8 cellular contexts compared by ENCODE assay signal in the genomic region with DNA sequence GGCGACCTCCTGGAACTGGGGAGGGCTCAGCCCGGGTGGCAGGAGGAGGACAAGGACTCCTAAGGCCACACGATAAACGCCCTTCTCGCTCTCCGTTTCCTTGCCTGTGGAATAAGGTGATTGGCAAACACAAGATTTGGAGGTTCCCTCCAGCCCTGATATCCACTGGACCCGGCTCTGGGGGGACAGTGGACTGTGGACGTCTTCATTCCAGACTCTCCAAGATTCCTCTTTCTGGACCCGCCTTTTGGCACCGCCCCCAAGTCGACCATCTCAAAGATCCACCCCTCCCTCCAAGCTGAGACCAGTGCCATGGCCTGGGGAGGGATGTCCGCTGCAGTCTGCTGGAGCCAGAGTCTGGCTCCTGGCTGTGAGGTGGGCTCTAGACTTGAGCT. TPM values are rescaled to one million over a fixed set of nuclear protein-coding genes. Genes with fewer than 3 reads are reported as not detected.
DNase-seq lines count a peak whose midpoint lies in the region; ATAC-seq and TF ChIP-seq lines count a peak whose summit lies in the region.

No MANE protein-coding gene starts in this region.

- no peaks in the 10 kb centered on the region for H3K36me3 ChIP-seq in HAP-1 (replicated peaks)
- H3K36me3 ChIP-seq in adrenal gland (replicated peaks in 1 of 2) = peaks cover 0 to 6% of the 10 kb centered on the region in 2 donors
- peaks cover 2% of the 10 kb centered on the region for H3K36me3 ChIP-seq in iPS-15b (ENCODE audit: control insufficient read depth, insufficient read depth, low read length)
- no peaks in the 10 kb centered on the region for H3K36me3 ChIP-seq in smooth muscle cell (ENCODE audit: low read depth)

- H3K4me2 ChIP-seq in smooth muscle cell = peak overlapping the region; percentile 88

- TF ChIP-seq POLR2A in adrenal gland (IDR thresholded peaks at IDR 0.05) = no peak

- H3F3A ChIP-seq in smooth muscle cell (ENCODE audit: low read depth) = no peaks in the 10 kb centered on the region

- peak overlapping the region; percentile 61 for H3K9ac ChIP-seq in iPS-15b (ENCODE audit: low read depth, low read length)
- H3K9ac ChIP-seq in smooth muscle cell (ENCODE audit: low read depth) = peak overlapping the region; percentile 27

- ATAC-seq in HG03442 (IDR thresholded peaks at IDR 0.05; ENCODE audit: unreplicated experiment) (no peak), HG02642 (IDR thresholded peaks at IDR 0.05; ENCODE audit: poor library complexity, unreplicated experiment) (no peak)

- intact Hi-C loops in adrenal gland (cut with DNase I) = no loop called here

- peaks cover 8% of the 10 kb centered on the region for H3K4me1 ChIP-seq in HAP-1
- peaks cover 0 to 13% of the 10 kb centered on the region in 2 donors for H3K4me1 ChIP-seq in adrenal gland (replicated peaks in 1 of 2)
- H3K4me1 ChIP-seq in iPS-15b (ENCODE audit: control insufficient read depth, insufficient read depth, low read length) = no peaks in the 10 kb centered on the region
- peaks cover 5% of the 10 kb centered on the region for H3K4me1 ChIP-seq in smooth muscle cell (ENCODE audit: low read depth)

- in situ Hi-C loops in HAP-1 (cut with MboI; ENCODE audit: low sequenced_read_pairs) = no loop called here

- peak; percentile 41 for DNase-seq in AG08395 (ENCODE audit: low spot score)
- peak in 1 of 2 experiments; percentile 66 for DNase-seq in HAP-1 (ENCODE audit: low spot score in 2 of 2)
- DNase-seq in adrenal gland = peak in 6 of 7 donors; percentile 26 to 71 (median 38)
- DNase-seq in smooth muscle cell (lab: John Stamatoyannopoulos, UW; ENCODE audit: unreplicated experiment) = no peak
- DNase-seq in effector CD4-positive, alpha-beta T cell = no peak

- H3K79me2 ChIP-seq in smooth muscle cell (ENCODE audit: low read depth) = no peaks in the 10 kb centered on the region

- H2AFZ ChIP-seq in smooth muscle cell (ENCODE audit: low read depth) = peak overlapping the region; percentile 20

- H4K20me1 ChIP-seq in smooth muscle cell (ENCODE audit: low read depth) = peaks cover 10% of the 10 kb centered on the region

- H3K9me3 ChIP-seq in HAP-1 (no peaks in the 10 kb centered on the region), adrenal gland (replicated peaks in 1 of 3) (no peaks in the 10 kb centered on the region), iPS-15b (ENCODE audit: control insufficient read depth, insufficient read depth, low read length) (no peaks in the 10 kb centered on the region), smooth muscle cell (replicated peaks; ENCODE audit: low read depth) (no peaks in the 10 kb centered on the region)

- TF ChIP-seq CTCF in adrenal gland (IDR thresholded peaks at IDR 0.05) (no peak), smooth muscle cell (IDR thresholded peaks at IDR 0.05; ENCODE audit: borderline replicate concordance, insufficient read depth, poor library complexity, severe bottlenecking) (no peak)

- H3K27ac ChIP-seq in adrenal gland = peak overlapping the region in 2 of 5 donors; percentile 43 to 49
- H3K27ac ChIP-seq in smooth muscle cell (ENCODE audit: low read depth) = no peak overlapping the region

- H3K27me3 ChIP-seq in HAP-1 (ENCODE audit: low read depth) = no peaks in the 10 kb centered on the region
- no peaks in the 10 kb centered on the region for H3K27me3 ChIP-seq in adrenal gland
- H3K27me3 ChIP-seq in iPS-15b (ENCODE audit: control insufficient read depth, insufficient read depth, low read length) = peaks cover 12% of the 10 kb centered on the region
- H3K27me3 ChIP-seq in smooth muscle cell (ENCODE audit: low read depth) = no peaks in the 10 kb centered on the region

- H3K4me3 ChIP-seq in HAP-1 (peak overlapping the region; percentile 49), adrenal gland (peak overlapping the region in 3 of 4 donors; percentile 32 to 77 (median 40)), iPS-15b (ENCODE audit: low read depth, low read length) (peak overlapping the region; percentile 84), smooth muscle cell (peak overlapping the region; percentile 54)

- WGBS in adrenal gland, 4 donors = 1 to 5% (median 3%) methylated on average over 5 to 12 of the region's 12 CpGs
- WGBS in smooth muscle cell (ENCODE audit: low lambda C conversion rate) = 7% methylated on average over 12 of the region's 12 CpGs

RNA-seq across cellular contexts. Expression of a gene that starts 23.6 kb away (rescaled TPM):
- total RNA-seq in adrenal gland (10 to 100 TPM in 3 of 8 donors, 1 to 10 TPM in 5; 4.5 to 15.4 (median 8.7) TPM), smooth muscle cell (7.2 and 9.8 TPM in 2 replicates)
- polyA plus RNA-seq in adrenal gland (10 to 100 TPM in 1 of 3 donors, 1 to 10 TPM in 2; 3.2 to 23.6 (median 9.1) TPM), smooth muscle cell (8.1 and 9.5 TPM in 2 replicates)

RNA-seq across cellular contexts. Expression of a gene that starts 46.1 kb away (rescaled TPM):
- 10 to 100 TPM in 4 of 8 donors, 1 to 10 TPM in 4; 5.7 to 22.7 (median 10.4) TPM for total RNA-seq in adrenal gland
- 10 to 100 TPM in 2 of 3 donors, 1 to 10 TPM in 1; 5.5 to 14.5 (median 14.5) TPM for polyA plus RNA-seq in adrenal gland
- total RNA-seq in smooth muscle cell = 3.8 and 7.7 TPM in 2 replicates
- 4.6 and 11.8 TPM in 2 replicates for polyA plus RNA-seq in smooth muscle cell

Comparison
In these comparisons a context has a peak if more than half of its experiments do, and no peak if none do; other contexts are left out.
1. DNase-seq: peak in AG08395 (single experiment) and adrenal gland (6 of 7); none in smooth muscle cell (single experiment) and effector CD4-positive, alpha-beta T cell (single experiment).
2. Peak in every context shown above with its lines, with median percentiles within 50 percentile points of each other: H3K4me3 ChIP-seq.